In genomic region chr12:107347261-107347660, GRCh38 we compare ENCODE assay signal across 1 cellular context.
TF ChIP-seq lines count a peak whose summit lies in the region.

No MANE protein-coding gene starts in this region.

TF ChIP-seq in A549, 52 proteins besides CTCF, POLR2A, EP300 and RAD21 (continued from another document):
- TF ChIP-seq REST (IDR thresholded peaks at IDR 0.05) (no peak), TP53 (CRISPR knock-in tag; IDR thresholded peaks at IDR 0.05) (no peak), JUNB (IDR thresholded peaks at IDR 0.05) (no peak), CHD4 (IDR thresholded peaks at IDR 0.05; ENCODE audit: borderline replicate concordance) (no peak), MYC (IDR thresholded peaks at IDR 0.05; ENCODE audit: borderline replicate concordance, low read length) (no peak), MAZ (IDR thresholded peaks at IDR 0.05; ENCODE audit: borderline replicate concordance, low read depth, low read length) (no peak), HOXB13 (CRISPR knock-in tag; IDR thresholded peaks at IDR 0.05; ENCODE audit: low read depth) (no peak), FOXS1 (CRISPR knock-in tag; IDR thresholded peaks at IDR 0.05) (no peak), HES2 (IDR thresholded peaks at IDR 0.05) (no peak), CBX8 (IDR thresholded peaks at IDR 0.05) (no peak), SREBF2 (IDR thresholded peaks at IDR 0.05) (no peak), HOXA7 (CRISPR knock-in tag; IDR thresholded peaks at IDR 0.05) (no peak)
